ENCODE assay signal across 11 cellular contexts in genomic region chr11:128568166-128568778, GRCh38. TPM values are rescaled to one million over a fixed set of nuclear protein-coding genes. Genes with fewer than 3 reads are reported as not detected.
DNase-seq lines count a peak whose midpoint lies in the region; ATAC-seq and TF ChIP-seq lines count a peak whose summit lies in the region.
"Had no signal": no experiment of that assay in that cellular context is flagged by ENCODE, and none has a peak within 500 bp of the region (broad histone marks: within the 10 kb centered on the region; RNA-seq: fewer than 3 reads in every experiment).

No MANE protein-coding gene starts in this region.

- no peak for TF ChIP-seq CTCF in mammary epithelial cell (conservative IDR thresholded peaks at IDR 0.05 in 1 of 2, IDR thresholded peaks at IDR 0.05 in 1 of 2; ENCODE audit: extremely low read depth in 1 of 2, insufficient read depth in 1 of 2, low read depth in 1 of 2, low read length in 2 of 2)
- no peak for TF ChIP-seq CTCF in MCF 10A (IDR thresholded peaks at IDR 0.05; ENCODE audit: unreplicated experiment)
- TF ChIP-seq CTCF in endothelial cell (IDR thresholded peaks at IDR 0.05; ENCODE audit: unreplicated experiment): no peak

- H3K27me3 ChIP-seq in mammary epithelial cell (ENCODE audit: insufficient read depth, low read length) (no peaks in the 10 kb centered on the region), mesenchymal stem cell (ENCODE audit: control insufficient read depth in 1 of 2, insufficient read depth in 1 of 2, low read length in 2 of 2) (peaks cover 14% of the 10 kb centered on the region in 2 experiments), aorta (ENCODE audit: control insufficient read depth in 1 of 2, insufficient read depth in 2 of 2, low read length in 1 of 2) (no peaks in the 10 kb centered on the region)
- H3K27me3 ChIP-seq: pancreas had no signal

- H3K27me3 Mint-ChIP-seq in MCF 10A (ENCODE audit: insufficient read depth, unreplicated experiment) (no peaks in the 10 kb centered on the region), endothelial cell (ENCODE audit: unreplicated experiment) (peaks cover 5% of the 10 kb centered on the region)

- no peaks in the 10 kb centered on the region for H3K79me1 ChIP-seq in mesenchymal stem cell (replicated peaks; ENCODE audit: low read length, poor library complexity, severe bottlenecking)

- H2BK15ac ChIP-seq in mesenchymal stem cell (ENCODE audit: low read depth, poor library complexity, severe bottlenecking): no peak overlapping the region

- H3K4me3 Mint-ChIP-seq in MCF 10A (ENCODE audit: unreplicated experiment) (no peak overlapping the region), endothelial cell (ENCODE audit: unreplicated experiment) (no peak overlapping the region)

- CTCF ChIA-PET in mammary epithelial cell (lab: Charles Lee; ENCODE audit: low non-redundant PET) (no interaction called here), MCF 10A (lab: Yijun Ruan, JAX) (no interaction called here)

- H3K9me3 Mint-ChIP-seq in MCF 10A (ENCODE audit: unreplicated experiment) (no peaks in the 10 kb centered on the region), endothelial cell (ENCODE audit: unreplicated experiment) (no peaks in the 10 kb centered on the region)

- dilution Hi-C loops in mammary epithelial cell (cut with HindIII; ENCODE audit: low sequenced_read_pairs): no loop called here

- H2BK12ac ChIP-seq in mesenchymal stem cell (ENCODE audit: low read length in 2 of 2): peak overlapping the region in 1 of 2 experiments; percentile 37

- peak overlapping the region in 1 of 2 experiments; percentile 10 for H3K18ac ChIP-seq in mesenchymal stem cell (ENCODE audit: low read depth in 1 of 2, low read length in 2 of 2)

- H3K36me3 ChIP-seq in mammary epithelial cell (ENCODE audit: insufficient read depth, low read length) (no peaks in the 10 kb centered on the region), mesenchymal stem cell (ENCODE audit: control insufficient read depth in 1 of 2, insufficient read depth in 2 of 2, low read depth in 1 of 2, low read length in 2 of 2) (no peaks in the 10 kb centered on the region), aorta (ENCODE audit: control insufficient read depth in 1 of 2, insufficient read depth in 2 of 2, low read length in 1 of 2) (no peaks in the 10 kb centered on the region)
- H3K36me3 ChIP-seq: pancreas, thoracic aorta had no signal

- H3K4me1 ChIP-seq in mammary epithelial cell (ENCODE audit: insufficient read depth, low read length) (peaks cover 12% of the 10 kb centered on the region), mesenchymal stem cell (ENCODE audit: control insufficient read depth, insufficient read depth, low read depth, low read length) (no peaks in the 10 kb centered on the region), aorta (ENCODE audit: control insufficient read depth in 1 of 2, insufficient read depth in 2 of 2, low read length in 2 of 2) (no peaks in the 10 kb centered on the region)

- H3K27ac ChIP-seq in mammary epithelial cell (ENCODE audit: insufficient read depth, low read depth, low read length): no peak overlapping the region
- H3K27ac ChIP-seq in mesenchymal stem cell (ENCODE audit: low read length, poor library complexity, severe bottlenecking): no peak overlapping the region
- H3K27ac ChIP-seq in aorta (ENCODE audit: low read depth in 1 of 2, low read length in 2 of 2): no peak overlapping the region
- H3K27ac ChIP-seq: pancreas, thoracic aorta had no signal

- H3K36me3 Mint-ChIP-seq in MCF 10A (ENCODE audit: insufficient read depth, unreplicated experiment) (no peaks in the 10 kb centered on the region), endothelial cell (ENCODE audit: low read depth, unreplicated experiment) (peaks cover 23% of the 10 kb centered on the region)

- H2AFZ ChIP-seq in mammary epithelial cell (ENCODE audit: low read depth, low read length) (peak overlapping the region; percentile 87), mesenchymal stem cell (ENCODE audit: low read depth, low read length) (no peak overlapping the region)

- H3K4ac ChIP-seq in mesenchymal stem cell (ENCODE audit: low read depth in 1 of 2, low read length in 2 of 2): no peak overlapping the region

- DNase-seq in mammary epithelial cell (peak; percentile 26), MCF 10A (ENCODE audit: unreplicated experiment) (no peak), endothelial cell (ENCODE audit: low spot score) (no peak), mesenchymal stem cell (no peak), aorta (peak; percentile 59 to 74), NCI-H524 (lab: John Stamatoyannopoulos, UW) (no peak)
- DNase-seq in stimulated activated CD4-positive, alpha-beta T cell treated with anti-CD3 and anti-CD28 coated beads, Interleukin-4, amount 100 ng/mL, for 1 hour: no peak
- DNase-seq: kidney glomerular epithelial cell, pancreas had no signal

- no peak overlapping the region for H4K8ac ChIP-seq in mesenchymal stem cell (ENCODE audit: low read length)

- H3K4me1 Mint-ChIP-seq in MCF 10A (ENCODE audit: insufficient read depth, unreplicated experiment) (no peaks in the 10 kb centered on the region), endothelial cell (ENCODE audit: unreplicated experiment) (peaks cover 57% of the 10 kb centered on the region)

- H3K9ac ChIP-seq in mammary epithelial cell (ENCODE audit: insufficient read depth, low read length): no peak overlapping the region
- H3K9ac ChIP-seq in mesenchymal stem cell (ENCODE audit: low read length): no peak overlapping the region

- H3K4me2 ChIP-seq in mammary epithelial cell (ENCODE audit: insufficient read depth, low read depth, low read length) (peak overlapping the region; percentile 38), mesenchymal stem cell (ENCODE audit: low read length, poor library complexity, severe bottlenecking) (no peak overlapping the region)

- no TSS peak for BruUV-seq in mammary epithelial cell (replicated peaks; lab: Mats Ljungman, UMichigan)
- no TSS peak for BruUV-seq in MCF 10A (replicated peaks; lab: Mats Ljungman, UMichigan)

- no peak overlapping the region for H2AK5ac ChIP-seq in mesenchymal stem cell (ENCODE audit: low read length, severe bottlenecking)

- ATAC-seq in aorta (ENCODE audit: low FRiP score): peak; percentile 63
- ATAC-seq in HG03432 (IDR thresholded peaks at IDR 0.05; ENCODE audit: unreplicated experiment): no peak

- no peak overlapping the region for H2BK5ac ChIP-seq in mesenchymal stem cell (ENCODE audit: low read depth, low read length, poor library complexity, severe bottlenecking)

- intact Hi-C loops in mammary epithelial cell (cut with micrococcal nuclease) (no loop called here), MCF 10A (cut with micrococcal nuclease) (no loop called here), aorta (cut with DNase I) (no loop called here)

- no peaks in the 10 kb centered on the region for H4K20me1 ChIP-seq in mammary epithelial cell (ENCODE audit: insufficient read depth, low read length)

- 43% methylated on average over 11 of the region's 11 CpGs for WGBS in mammary epithelial cell (ENCODE audit: low coverage, missing lambda C conversion rate)
- 79% methylated on average over 11 of the region's 11 CpGs for WGBS in mesenchymal stem cell
- WGBS in aorta, 2 donors: 88 to 93% methylated on average over 11 of the region's 11 CpGs

- H3K79me2 ChIP-seq in mammary epithelial cell (ENCODE audit: insufficient read depth, low read length): no peaks in the 10 kb centered on the region

- in situ Hi-C loops in mammary epithelial cell (cut with MboI; ENCODE audit: low sequenced_read_pairs in 2 of 2): no loop called here

- H4K91ac ChIP-seq in mesenchymal stem cell (ENCODE audit: low read length): peak overlapping the region; percentile 45

- H3K9me3 ChIP-seq in mammary epithelial cell (replicated peaks; ENCODE audit: insufficient read depth, low read length): no peaks in the 10 kb centered on the region
- H3K9me3 ChIP-seq in mesenchymal stem cell (ENCODE audit: control insufficient read depth, low read length): no peaks in the 10 kb centered on the region
- H3K9me3 ChIP-seq in aorta (ENCODE audit: control insufficient read depth, low read length): no peaks in the 10 kb centered on the region
- H3K9me3 ChIP-seq: pancreas, thoracic aorta had no signal

- H2BK120ac ChIP-seq in mesenchymal stem cell (ENCODE audit: low read depth, low read length): no peak overlapping the region

- POLR2A ChIA-PET in MCF 10A (lab: Yijun Ruan, JAX): no interaction called here

- no peak overlapping the region for H3K27ac Mint-ChIP-seq in MCF 10A (ENCODE audit: low read depth, unreplicated experiment)
- H3K27ac Mint-ChIP-seq in endothelial cell (ENCODE audit: unreplicated experiment): peak overlapping the region; percentile 84

- no peak overlapping the region for H3K14ac ChIP-seq in mesenchymal stem cell (ENCODE audit: low read length in 2 of 2)

- H3K4me3 ChIP-seq in mammary epithelial cell (replicated peaks in 1 of 3; ENCODE audit: insufficient read depth in 1 of 3, low read depth in 2 of 3, low read length in 3 of 3) (no peak overlapping the region), mesenchymal stem cell (ENCODE audit: insufficient read depth in 1 of 2, low read depth in 1 of 2, low read length in 2 of 2) (no peak overlapping the region), aorta (ENCODE audit: low read length in 2 of 2) (no peak overlapping the region)
- H3K4me3 ChIP-seq: pancreas, thoracic aorta had no signal

- H3K23ac ChIP-seq in mesenchymal stem cell (ENCODE audit: low read length in 2 of 2): no peak overlapping the region

RNA-seq across cellular contexts. Expression of gene ETS1, which starts 19.1 kb away (rescaled TPM):
- 100 to 1,000 TPM in 1 of 2 donors, 10 to 100 TPM in 1; 53.0 to 115 TPM for total RNA-seq in mammary epithelial cell
- 40.7 TPM for polyA plus RNA-seq in mammary epithelial cell
- 71.6 TPM for polyA minus RNA-seq in mammary epithelial cell
- total RNA-seq in MCF 10A (2022): 63.2 and 82.0 TPM in 2 replicates
- 309 TPM for total RNA-seq in endothelial cell (ENCODE audit: unreplicated experiment)
- polyA plus RNA-seq in mesenchymal stem cell (2013, experiment 1 of 2): 28.1 TPM
- 27.2 TPM for polyA plus RNA-seq in mesenchymal stem cell (2013, experiment 2 of 2)
- 100 to 1,000 TPM; 119 to 125 TPM for total RNA-seq in aorta
- 10 to 100 TPM; 17.8 to 20.3 TPM for polyA plus RNA-seq in aorta

Comparison
In these comparisons a context has a peak if more than half of its experiments do, and no peak if none do; other contexts are left out.
1. DNase-seq: peak in mammary epithelial cell (single experiment) and aorta (2 of 2); none in MCF 10A (single experiment), endothelial cell (single experiment), mesenchymal stem cell (single experiment), NCI-H524 (0 of 2) and stimulated activated CD4-positive, alpha-beta T cell treated with anti-CD3 and anti-CD28 coated beads, Interleukin-4, amount 100 ng/mL, for 1 hour (single experiment).